1 cellular context compared by ENCODE assay signal in genomic region chr4:179130122-179130714, GRCh38.
A peak's percentile ranks its signal among the peaks of the same experiment; 100 is the strongest.
TF ChIP-seq lines count a peak whose summit lies in the region.

No MANE protein-coding gene starts in this region.

TF ChIP-seq in GM12878, 131 proteins besides CTCF, POLR2A, EP300 and RAD21 (continued from another document and continues in another):
- TF ChIP-seq CUX1 (IDR thresholded peaks at IDR 0.05; ENCODE audit: insufficient replicate concordance, low read depth, low read length) (peak; percentile 86), ATF2 (IDR thresholded peaks at IDR 0.05; ENCODE audit: low read length) (peak; percentile 51; the same call in 1 of the 2 replicates), EED (IDR thresholded peaks at IDR 0.05; ENCODE audit: low read depth) (no peak), CREM (IDR thresholded peaks at IDR 0.05; ENCODE audit: low read depth) (no peak), STAT3 (IDR thresholded peaks at IDR 0.05; ENCODE audit: low read depth, low read length) (0 out of 2 replicates have a peak, but pooled peaks have one; percentile 36), SMARCA5 (IDR thresholded peaks at IDR 0.05) (0 out of 2 replicates have a peak, but pooled peaks have one; percentile 2), IRF4 (IDR thresholded peaks at IDR 0.05; ENCODE audit: low read depth, low read length) (no peak), ZNF217 (IDR thresholded peaks at IDR 0.05) (peak; percentile 91), IKZF1 (conservative IDR thresholded peaks at IDR 0.05) (peak; percentile 77), MEF2A (IDR thresholded peaks at IDR 0.05; ENCODE audit: insufficient read depth, low read depth, low read length) (peak; percentile 86; the same call in 1 of the 2 replicates), PML (IDR thresholded peaks at IDR 0.05; ENCODE audit: low read length) (no peak), BHLHE40 (IDR thresholded peaks at IDR 0.05; ENCODE audit: borderline replicate concordance in 1 of 2, low read depth in 2 of 2, low read length in 1 of 2) (peak; percentile 49 to 50; a peak in 3 of 4 replicates), FOXM1 (IDR thresholded peaks at IDR 0.05; ENCODE audit: low read depth, low read length) (peak; percentile 56; the same call in 1 of the 2 replicates), NR2F1 (conservative IDR thresholded peaks at IDR 0.05) (peak; percentile 94), BCL11A (IDR thresholded peaks at IDR 0.05; ENCODE audit: low read depth, low read length) (peak; percentile 52), SMAD1 (IDR thresholded peaks at IDR 0.05; ENCODE audit: low read depth, partially characterized antibody) (peak; percentile 71), SPI1 (IDR thresholded peaks at IDR 0.05; ENCODE audit: borderline replicate concordance, insufficient read depth, low read depth, low read length) (peak; percentile 21; the same call in 1 of the 2 replicates), BMI1 (IDR thresholded peaks at IDR 0.05; ENCODE audit: borderline replicate concordance) (peak; percentile 18; the same call in 1 of the 2 replicates), MTA2 (IDR thresholded peaks at IDR 0.05; ENCODE audit: low read depth) (peak; percentile 96), ATF7 (IDR thresholded peaks at IDR 0.05; ENCODE audit: low read depth) (peak; percentile 86), GATAD2B (conservative IDR thresholded peaks at IDR 0.05; ENCODE audit: low read depth) (peak; percentile 75), SRF (IDR thresholded peaks at IDR 0.05; ENCODE audit: low read depth in 2 of 2, low read length in 2 of 2) (no peak), RELA (IDR thresholded peaks at IDR 0.05; ENCODE audit: borderline replicate concordance, partially characterized antibody) (no peak), CBX3 (IDR thresholded peaks at IDR 0.05; ENCODE audit: borderline replicate concordance, low read depth) (no peak), SREBF2 (IDR thresholded peaks at IDR 0.05; ENCODE audit: low read length) (no peak), NBN (IDR thresholded peaks at IDR 0.05) (0 out of 2 replicates have a peak, but pooled peaks have one; percentile 17), ZNF24 (IDR thresholded peaks at IDR 0.05) (peak; percentile 44; the same call in 1 of the 2 replicates), SKIL (IDR thresholded peaks at IDR 0.05; ENCODE audit: low read depth, poor library complexity, severe bottlenecking) (peak; percentile 56), JUNB (IDR thresholded peaks at IDR 0.05) (peak; percentile 46; the same call in 1 of the 2 replicates), ZNF384 (IDR thresholded peaks at IDR 0.05; ENCODE audit: borderline replicate concordance, low read depth, low read length) (no peak), BACH1 (IDR thresholded peaks at IDR 0.05; ENCODE audit: borderline replicate concordance) (0 out of 2 replicates have a peak, but pooled peaks have one; percentile 22), PAX8 (IDR thresholded peaks at IDR 0.05) (no peak), JUND (IDR thresholded peaks at IDR 0.05; ENCODE audit: low read depth, low read length) (peak; percentile 35; the same call in 1 of the 2 replicates), TBL1XR1 (IDR thresholded peaks at IDR 0.05; ENCODE audit: low read depth, low read length) (peak; percentile 76; the same call in 1 of the 2 replicates), BCL3 (IDR thresholded peaks at IDR 0.05; ENCODE audit: borderline replicate concordance, insufficient read depth, low read depth, low read length, poor library complexity, severe bottlenecking) (peak; percentile 34), MTA3 (IDR thresholded peaks at IDR 0.05; ENCODE audit: borderline replicate concordance, low read length) (no peak), SMC3 (IDR thresholded peaks at IDR 0.05; ENCODE audit: borderline replicate concordance, low read length) (no peak)
- TF ChIP-seq, protein P1, sequence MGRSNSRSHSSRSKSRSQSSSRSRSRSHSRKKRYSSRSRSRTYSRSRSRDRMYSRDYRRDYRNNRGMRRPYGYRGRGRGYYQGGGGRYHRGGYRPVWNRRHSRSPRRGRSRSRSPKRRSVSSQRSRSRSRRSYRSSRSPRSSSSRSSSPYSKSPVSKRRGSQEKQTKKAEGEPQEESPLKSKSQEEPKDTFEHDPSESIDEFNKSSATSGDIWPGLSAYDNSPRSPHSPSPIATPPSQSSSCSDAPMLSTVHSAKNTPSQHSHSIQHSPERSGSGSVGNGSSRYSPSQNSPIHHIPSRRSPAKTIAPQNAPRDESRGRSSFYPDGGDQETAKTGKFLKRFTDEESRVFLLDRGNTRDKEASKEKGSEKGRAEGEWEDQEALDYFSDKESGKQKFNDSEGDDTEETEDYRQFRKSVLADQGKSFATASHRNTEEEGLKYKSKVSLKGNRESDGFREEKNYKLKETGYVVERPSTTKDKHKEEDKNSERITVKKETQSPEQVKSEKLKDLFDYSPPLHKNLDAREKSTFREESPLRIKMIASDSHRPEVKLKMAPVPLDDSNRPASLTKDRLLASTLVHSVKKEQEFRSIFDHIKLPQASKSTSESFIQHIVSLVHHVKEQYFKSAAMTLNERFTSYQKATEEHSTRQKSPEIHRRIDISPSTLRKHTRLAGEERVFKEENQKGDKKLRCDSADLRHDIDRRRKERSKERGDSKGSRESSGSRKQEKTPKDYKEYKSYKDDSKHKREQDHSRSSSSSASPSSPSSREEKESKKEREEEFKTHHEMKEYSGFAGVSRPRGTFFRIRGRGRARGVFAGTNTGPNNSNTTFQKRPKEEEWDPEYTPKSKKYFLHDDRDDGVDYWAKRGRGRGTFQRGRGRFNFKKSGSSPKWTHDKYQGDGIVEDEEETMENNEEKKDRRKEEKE (IDR thresholded peaks at IDR 0.05), result no peak
- TF ChIP-seq, protein P2, sequence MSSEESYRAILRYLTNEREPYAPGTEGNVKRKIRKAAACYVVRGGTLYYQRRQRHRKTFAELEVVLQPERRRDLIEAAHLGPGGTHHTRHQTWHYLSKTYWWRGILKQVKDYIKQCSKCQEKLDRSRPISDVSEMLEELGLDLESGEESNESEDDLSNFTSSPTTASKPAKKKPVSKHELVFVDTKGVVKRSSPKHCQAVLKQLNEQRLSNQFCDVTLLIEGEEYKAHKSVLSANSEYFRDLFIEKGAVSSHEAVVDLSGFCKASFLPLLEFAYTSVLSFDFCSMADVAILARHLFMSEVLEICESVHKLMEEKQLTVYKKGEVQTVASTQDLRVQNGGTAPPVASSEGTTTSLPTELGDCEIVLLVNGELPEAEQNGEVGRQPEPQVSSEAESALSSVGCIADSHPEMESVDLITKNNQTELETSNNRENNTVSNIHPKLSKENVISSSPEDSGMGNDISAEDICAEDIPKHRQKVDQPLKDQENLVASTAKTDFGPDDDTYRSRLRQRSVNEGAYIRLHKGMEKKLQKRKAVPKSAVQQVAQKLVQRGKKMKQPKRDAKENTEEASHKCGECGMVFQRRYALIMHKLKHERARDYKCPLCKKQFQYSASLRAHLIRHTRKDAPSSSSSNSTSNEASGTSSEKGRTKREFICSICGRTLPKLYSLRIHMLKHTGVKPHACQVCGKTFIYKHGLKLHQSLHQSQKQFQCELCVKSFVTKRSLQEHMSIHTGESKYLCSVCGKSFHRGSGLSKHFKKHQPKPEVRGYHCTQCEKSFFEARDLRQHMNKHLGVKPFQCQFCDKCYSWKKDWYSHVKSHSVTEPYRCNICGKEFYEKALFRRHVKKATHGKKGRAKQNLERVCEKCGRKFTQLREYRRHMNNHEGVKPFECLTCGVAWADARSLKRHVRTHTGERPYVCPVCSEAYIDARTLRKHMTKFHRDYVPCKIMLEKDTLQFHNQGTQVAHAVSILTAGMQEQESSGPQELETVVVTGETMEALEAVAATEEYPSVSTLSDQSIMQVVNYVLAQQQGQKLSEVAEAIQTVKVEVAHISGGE (CRISPR knock-in tag; IDR thresholded peaks at IDR 0.05), result no peak
- TF ChIP-seq, protein P3, sequence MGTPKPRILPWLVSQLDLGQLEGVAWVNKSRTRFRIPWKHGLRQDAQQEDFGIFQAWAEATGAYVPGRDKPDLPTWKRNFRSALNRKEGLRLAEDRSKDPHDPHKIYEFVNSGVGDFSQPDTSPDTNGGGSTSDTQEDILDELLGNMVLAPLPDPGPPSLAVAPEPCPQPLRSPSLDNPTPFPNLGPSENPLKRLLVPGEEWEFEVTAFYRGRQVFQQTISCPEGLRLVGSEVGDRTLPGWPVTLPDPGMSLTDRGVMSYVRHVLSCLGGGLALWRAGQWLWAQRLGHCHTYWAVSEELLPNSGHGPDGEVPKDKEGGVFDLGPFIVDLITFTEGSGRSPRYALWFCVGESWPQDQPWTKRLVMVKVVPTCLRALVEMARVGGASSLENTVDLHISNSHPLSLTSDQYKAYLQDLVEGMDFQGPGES (IDR thresholded peaks at IDR 0.05), result no peak
